ENCODE assay signal across 2 cellular contexts in the genomic region with DNA sequence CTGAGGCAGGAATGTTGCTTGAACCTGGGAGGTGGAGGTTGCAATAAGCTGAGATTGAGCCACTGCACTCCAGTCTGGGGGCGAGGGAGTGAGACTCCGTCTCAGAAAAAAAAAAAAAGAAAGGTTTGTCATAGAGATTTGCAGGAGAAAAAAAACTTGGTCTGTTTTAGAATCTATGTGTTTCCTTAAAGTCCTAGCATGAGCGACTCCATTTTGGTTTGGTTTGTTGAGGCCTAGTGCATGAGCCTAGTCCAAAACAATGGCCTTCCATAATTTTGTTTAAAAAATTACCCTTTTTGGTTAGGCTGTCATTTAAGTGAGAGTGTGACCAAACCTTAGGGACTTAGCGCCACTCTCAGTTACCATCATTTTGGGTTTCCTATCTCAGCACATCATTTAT.
A peak's percentile ranks its signal among the peaks of the same experiment; 100 is the strongest.
TF ChIP-seq lines count a peak whose summit lies in the region.

No MANE protein-coding gene starts in this region.

TF ChIP-seq in GM23338, 12 proteins besides CTCF, POLR2A, EP300 and RAD21 (continued from another document):
- TF ChIP-seq, protein P1, sequence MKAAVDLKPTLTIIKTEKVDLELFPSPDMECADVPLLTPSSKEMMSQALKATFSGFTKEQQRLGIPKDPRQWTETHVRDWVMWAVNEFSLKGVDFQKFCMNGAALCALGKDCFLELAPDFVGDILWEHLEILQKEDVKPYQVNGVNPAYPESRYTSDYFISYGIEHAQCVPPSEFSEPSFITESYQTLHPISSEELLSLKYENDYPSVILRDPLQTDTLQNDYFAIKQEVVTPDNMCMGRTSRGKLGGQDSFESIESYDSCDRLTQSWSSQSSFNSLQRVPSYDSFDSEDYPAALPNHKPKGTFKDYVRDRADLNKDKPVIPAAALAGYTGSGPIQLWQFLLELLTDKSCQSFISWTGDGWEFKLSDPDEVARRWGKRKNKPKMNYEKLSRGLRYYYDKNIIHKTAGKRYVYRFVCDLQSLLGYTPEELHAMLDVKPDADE (IDR thresholded peaks at IDR 0.05) = no peak
TF ChIP-seq in GM23338: peak in this region for 0.

TF ChIP-seq in K562, 482 proteins besides CTCF, POLR2A, EP300 and RAD21 (continued from another document):
- no peak for TF ChIP-seq ZNF507 (tag; conservative IDR thresholded peaks at IDR 0.05)
- TF ChIP-seq, protein P2, sequence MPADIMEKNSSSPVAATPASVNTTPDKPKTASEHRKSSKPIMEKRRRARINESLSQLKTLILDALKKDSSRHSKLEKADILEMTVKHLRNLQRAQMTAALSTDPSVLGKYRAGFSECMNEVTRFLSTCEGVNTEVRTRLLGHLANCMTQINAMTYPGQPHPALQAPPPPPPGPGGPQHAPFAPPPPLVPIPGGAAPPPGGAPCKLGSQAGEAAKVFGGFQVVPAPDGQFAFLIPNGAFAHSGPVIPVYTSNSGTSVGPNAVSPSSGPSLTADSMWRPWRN (IDR thresholded peaks at IDR 0.05; ENCODE audit: low read depth) = no peak
- TF ChIP-seq FUS (optimal IDR thresholded peaks at IDR 0.05; ENCODE audit: low read depth, low read length) = no peak
- no peak for TF ChIP-seq ERF (CRISPR knock-in tag; IDR thresholded peaks at IDR 0.05)
- no peak for TF ChIP-seq KLF13 (tag; IDR thresholded peaks at IDR 0.05; ENCODE audit: borderline replicate concordance, low read depth)
- TF ChIP-seq GTF2F1 (IDR thresholded peaks at IDR 0.05; ENCODE audit: low read depth, low read length) = no peak
- TF ChIP-seq, protein P3, sequence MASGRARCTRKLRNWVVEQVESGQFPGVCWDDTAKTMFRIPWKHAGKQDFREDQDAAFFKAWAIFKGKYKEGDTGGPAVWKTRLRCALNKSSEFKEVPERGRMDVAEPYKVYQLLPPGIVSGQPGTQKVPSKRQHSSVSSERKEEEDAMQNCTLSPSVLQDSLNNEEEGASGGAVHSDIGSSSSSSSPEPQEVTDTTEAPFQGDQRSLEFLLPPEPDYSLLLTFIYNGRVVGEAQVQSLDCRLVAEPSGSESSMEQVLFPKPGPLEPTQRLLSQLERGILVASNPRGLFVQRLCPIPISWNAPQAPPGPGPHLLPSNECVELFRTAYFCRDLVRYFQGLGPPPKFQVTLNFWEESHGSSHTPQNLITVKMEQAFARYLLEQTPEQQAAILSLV (tag; IDR thresholded peaks at IDR 0.05) = 0 out of 2 replicates have a peak, but pooled peaks have one; percentile 12
- TF ChIP-seq FOXJ2 (tag; IDR thresholded peaks at IDR 0.05) = no peak
- TF ChIP-seq, protein P4, sequence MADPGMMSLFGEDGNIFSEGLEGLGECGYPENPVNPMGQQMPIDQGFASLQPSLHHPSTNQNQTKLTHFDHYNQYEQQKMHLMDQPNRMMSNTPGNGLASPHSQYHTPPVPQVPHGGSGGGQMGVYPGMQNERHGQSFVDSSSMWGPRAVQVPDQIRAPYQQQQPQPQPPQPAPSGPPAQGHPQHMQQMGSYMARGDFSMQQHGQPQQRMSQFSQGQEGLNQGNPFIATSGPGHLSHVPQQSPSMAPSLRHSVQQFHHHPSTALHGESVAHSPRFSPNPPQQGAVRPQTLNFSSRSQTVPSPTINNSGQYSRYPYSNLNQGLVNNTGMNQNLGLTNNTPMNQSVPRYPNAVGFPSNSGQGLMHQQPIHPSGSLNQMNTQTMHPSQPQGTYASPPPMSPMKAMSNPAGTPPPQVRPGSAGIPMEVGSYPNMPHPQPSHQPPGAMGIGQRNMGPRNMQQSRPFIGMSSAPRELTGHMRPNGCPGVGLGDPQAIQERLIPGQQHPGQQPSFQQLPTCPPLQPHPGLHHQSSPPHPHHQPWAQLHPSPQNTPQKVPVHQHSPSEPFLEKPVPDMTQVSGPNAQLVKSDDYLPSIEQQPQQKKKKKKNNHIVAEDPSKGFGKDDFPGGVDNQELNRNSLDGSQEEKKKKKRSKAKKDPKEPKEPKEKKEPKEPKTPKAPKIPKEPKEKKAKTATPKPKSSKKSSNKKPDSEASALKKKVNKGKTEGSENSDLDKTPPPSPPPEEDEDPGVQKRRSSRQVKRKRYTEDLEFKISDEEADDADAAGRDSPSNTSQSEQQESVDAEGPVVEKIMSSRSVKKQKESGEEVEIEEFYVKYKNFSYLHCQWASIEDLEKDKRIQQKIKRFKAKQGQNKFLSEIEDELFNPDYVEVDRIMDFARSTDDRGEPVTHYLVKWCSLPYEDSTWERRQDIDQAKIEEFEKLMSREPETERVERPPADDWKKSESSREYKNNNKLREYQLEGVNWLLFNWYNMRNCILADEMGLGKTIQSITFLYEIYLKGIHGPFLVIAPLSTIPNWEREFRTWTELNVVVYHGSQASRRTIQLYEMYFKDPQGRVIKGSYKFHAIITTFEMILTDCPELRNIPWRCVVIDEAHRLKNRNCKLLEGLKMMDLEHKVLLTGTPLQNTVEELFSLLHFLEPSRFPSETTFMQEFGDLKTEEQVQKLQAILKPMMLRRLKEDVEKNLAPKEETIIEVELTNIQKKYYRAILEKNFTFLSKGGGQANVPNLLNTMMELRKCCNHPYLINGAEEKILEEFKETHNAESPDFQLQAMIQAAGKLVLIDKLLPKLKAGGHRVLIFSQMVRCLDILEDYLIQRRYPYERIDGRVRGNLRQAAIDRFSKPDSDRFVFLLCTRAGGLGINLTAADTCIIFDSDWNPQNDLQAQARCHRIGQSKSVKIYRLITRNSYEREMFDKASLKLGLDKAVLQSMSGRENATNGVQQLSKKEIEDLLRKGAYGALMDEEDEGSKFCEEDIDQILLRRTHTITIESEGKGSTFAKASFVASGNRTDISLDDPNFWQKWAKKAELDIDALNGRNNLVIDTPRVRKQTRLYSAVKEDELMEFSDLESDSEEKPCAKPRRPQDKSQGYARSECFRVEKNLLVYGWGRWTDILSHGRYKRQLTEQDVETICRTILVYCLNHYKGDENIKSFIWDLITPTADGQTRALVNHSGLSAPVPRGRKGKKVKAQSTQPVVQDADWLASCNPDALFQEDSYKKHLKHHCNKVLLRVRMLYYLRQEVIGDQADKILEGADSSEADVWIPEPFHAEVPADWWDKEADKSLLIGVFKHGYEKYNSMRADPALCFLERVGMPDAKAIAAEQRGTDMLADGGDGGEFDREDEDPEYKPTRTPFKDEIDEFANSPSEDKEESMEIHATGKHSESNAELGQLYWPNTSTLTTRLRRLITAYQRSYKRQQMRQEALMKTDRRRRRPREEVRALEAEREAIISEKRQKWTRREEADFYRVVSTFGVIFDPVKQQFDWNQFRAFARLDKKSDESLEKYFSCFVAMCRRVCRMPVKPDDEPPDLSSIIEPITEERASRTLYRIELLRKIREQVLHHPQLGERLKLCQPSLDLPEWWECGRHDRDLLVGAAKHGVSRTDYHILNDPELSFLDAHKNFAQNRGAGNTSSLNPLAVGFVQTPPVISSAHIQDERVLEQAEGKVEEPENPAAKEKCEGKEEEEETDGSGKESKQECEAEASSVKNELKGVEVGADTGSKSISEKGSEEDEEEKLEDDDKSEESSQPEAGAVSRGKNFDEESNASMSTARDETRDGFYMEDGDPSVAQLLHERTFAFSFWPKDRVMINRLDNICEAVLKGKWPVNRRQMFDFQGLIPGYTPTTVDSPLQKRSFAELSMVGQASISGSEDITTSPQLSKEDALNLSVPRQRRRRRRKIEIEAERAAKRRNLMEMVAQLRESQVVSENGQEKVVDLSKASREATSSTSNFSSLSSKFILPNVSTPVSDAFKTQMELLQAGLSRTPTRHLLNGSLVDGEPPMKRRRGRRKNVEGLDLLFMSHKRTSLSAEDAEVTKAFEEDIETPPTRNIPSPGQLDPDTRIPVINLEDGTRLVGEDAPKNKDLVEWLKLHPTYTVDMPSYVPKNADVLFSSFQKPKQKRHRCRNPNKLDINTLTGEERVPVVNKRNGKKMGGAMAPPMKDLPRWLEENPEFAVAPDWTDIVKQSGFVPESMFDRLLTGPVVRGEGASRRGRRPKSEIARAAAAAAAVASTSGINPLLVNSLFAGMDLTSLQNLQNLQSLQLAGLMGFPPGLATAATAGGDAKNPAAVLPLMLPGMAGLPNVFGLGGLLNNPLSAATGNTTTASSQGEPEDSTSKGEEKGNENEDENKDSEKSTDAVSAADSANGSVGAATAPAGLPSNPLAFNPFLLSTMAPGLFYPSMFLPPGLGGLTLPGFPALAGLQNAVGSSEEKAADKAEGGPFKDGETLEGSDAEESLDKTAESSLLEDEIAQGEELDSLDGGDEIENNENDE (IDR thresholded peaks at IDR 0.05; ENCODE audit: low read depth, low read length) = no peak
- TF ChIP-seq ZC3H11A (IDR thresholded peaks at IDR 0.05; ENCODE audit: low read depth, low read length) = no peak
TF ChIP-seq in K562: peak in this region for 8.
